In the genomic region with DNA sequence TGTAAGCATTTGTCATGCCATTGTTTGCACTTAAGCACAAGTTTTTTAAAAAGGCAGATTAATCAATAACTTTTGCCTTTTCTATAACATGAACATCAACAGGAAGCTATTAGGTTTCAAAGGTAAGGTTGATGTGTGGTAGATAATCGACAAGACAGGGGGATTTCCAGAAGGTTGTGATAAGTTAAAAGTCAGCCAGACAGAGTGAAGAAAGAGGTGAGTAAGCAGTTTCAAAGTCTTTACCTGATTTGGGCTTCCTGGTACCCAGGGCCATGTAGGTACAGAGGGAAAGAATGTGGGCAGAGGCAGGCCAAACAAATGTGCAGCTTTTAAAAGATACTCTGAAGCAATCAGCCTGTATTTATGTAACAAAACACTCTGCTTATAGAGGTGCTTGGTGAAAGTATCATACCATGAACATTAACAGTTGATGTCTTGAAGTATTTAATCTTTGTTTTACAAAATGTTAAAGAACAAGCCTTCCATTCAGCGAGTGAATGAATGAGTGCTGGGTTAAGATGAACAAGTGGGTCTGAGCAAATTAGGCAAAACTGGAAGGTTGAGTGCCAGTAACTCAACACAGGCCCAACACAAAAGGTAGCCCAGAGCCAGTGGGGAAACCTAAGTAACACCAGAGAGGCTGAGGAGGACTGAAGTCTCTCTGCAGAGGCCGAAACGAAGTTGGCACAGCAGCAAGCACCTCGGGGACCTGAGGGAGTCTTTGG, we compare ENCODE assay signal across 12 cellular contexts.
DNase-seq lines count a peak whose midpoint lies in the region; ATAC-seq, FAIRE-seq and TF ChIP-seq lines count a peak whose summit lies in the region.
"Had no signal": no experiment of that assay in that cellular context is flagged by ENCODE, and none has a peak within 500 bp of the region (broad histone marks: within the 10 kb centered on the region; RNA-seq: fewer than 3 reads in every experiment).

No MANE protein-coding gene starts in this region.

- H3K36me3 Mint-ChIP-seq in Calu3 (ENCODE audit: insufficient read depth, unreplicated experiment) = no peaks in the 10 kb centered on the region

- no peak for TF ChIP-seq POLR2A in H54 (IDR thresholded peaks at IDR 0.05; ENCODE audit: low read depth, low read length)

- ATAC-seq in GM19452 (IDR thresholded peaks at IDR 0.05; ENCODE audit: unreplicated experiment) = peak; percentile 96
- peak; percentile 93 for ATAC-seq in HG03135 (IDR thresholded peaks at IDR 0.05; ENCODE audit: unreplicated experiment)
- ATAC-seq: gastrocnemius medialis had no signal

- FAIRE-seq in H54 (lab: Jason Lieb, UNC) = no peak
- FAIRE-seq: TTC549 had no signal

- H3K27ac Mint-ChIP-seq in Calu3 (ENCODE audit: unreplicated experiment) = peak overlapping the region; percentile 67

- peak overlapping the region; percentile 6 for H3K4me3 Mint-ChIP-seq in Calu3 (ENCODE audit: low read depth, unreplicated experiment)

- BruUV-seq in Calu3 (replicated peaks; lab: Mats Ljungman, UMichigan) = no TSS peak

- CTCF ChIA-PET in Calu3 (lab: Charles Lee) = interaction anchor here (0.6 to 1.2 kb wide), 4 partner anchors 27 to 69 kb away, joined by 3 to 5 read pairs (median 4); a partner anchor contains a TSS

- DNase-seq in Calu3 = peak; percentile 49
- DNase-seq in central memory CD4-positive, alpha-beta T cell = peak; percentile 10
- no peak for DNase-seq in H54 (ENCODE audit: insufficient read length, low spot score)
- DNase-seq in SIG-M5 treated with dmso at 0.1 percent for 504 hours (lab: John Stamatoyannopoulos, UW; ENCODE audit: unreplicated experiment) = no peak
- no peak for DNase-seq in NCI-H1105 (lab: John Stamatoyannopoulos, UW)
- no peak for DNase-seq in foreskin melanocyte
- DNase-seq: C1 segment of cervical spinal cord, gastrocnemius medialis, NCI-H2081 had no signal

- no peaks in the 10 kb centered on the region for H3K27me3 Mint-ChIP-seq in Calu3 (ENCODE audit: unreplicated experiment)

- intact Hi-C loops in Calu3 (cut with micrococcal nuclease; ENCODE audit: unreplicated experiment) = loop anchor here (2.0 to 5.0 kb wide), 2 partner anchors 60 to 72 kb away; a partner anchor contains a TSS

- no peak for TF ChIP-seq CTCF in Calu3 (IDR thresholded peaks at IDR 0.05; ENCODE audit: unreplicated experiment)

- no peaks in the 10 kb centered on the region for H3K9me3 Mint-ChIP-seq in Calu3 (ENCODE audit: low read depth, unreplicated experiment)

- peaks cover 49% of the 10 kb centered on the region for H3K4me1 Mint-ChIP-seq in Calu3 (ENCODE audit: low read depth, unreplicated experiment)

Comparison
In these comparisons a context has a peak if more than half of its experiments do, and no peak if none do; other contexts are left out.
1. DNase-seq: peak in Calu3 (single experiment) and central memory CD4-positive, alpha-beta T cell (single experiment); none in H54 (single experiment), SIG-M5 treated with dmso at 0.1 percent for 504 hours (single experiment), NCI-H1105 (single experiment) and foreskin melanocyte (single experiment).